16 cellular contexts compared by ENCODE assay signal in genomic region chr9:20208156-20208555, GRCh38.
DNase-seq lines count a peak whose midpoint lies in the region; ATAC-seq and TF ChIP-seq lines count a peak whose summit lies in the region.
"Had no signal": no experiment of that assay in that cellular context is flagged by ENCODE, and none has a peak within 500 bp of the region (broad histone marks: within the 10 kb centered on the region; RNA-seq: fewer than 3 reads in every experiment).

No MANE protein-coding gene starts in this region.

- peak overlapping the region; percentile 10 for H3K4me3 Mint-ChIP-seq in activated CD4-positive, alpha-beta T cell treated with anti-CD3 and anti-CD28 coated beads, Interleukin-2, amount 10 ng/mL, durations not matched to agents 24 days and 14 days
- no peak overlapping the region for H3K4me3 Mint-ChIP-seq in activated CD4-positive, alpha-beta T cell treated with anti-CD3 and anti-CD28 coated beads for 36 hours
- H3K4me3 Mint-ChIP-seq in natural killer cell treated with Interleukin-12 subunit alpha and Interleukin-12 subunit beta and Interleukin-15 and Interleukin-18, amount 100 ng/mL, for 72 hours, result peak overlapping the region; percentile 51
- H3K4me3 Mint-ChIP-seq in natural killer cell, result no peak overlapping the region
- H3K4me3 Mint-ChIP-seq in activated naive CD8-positive, alpha-beta T cell treated with anti-CD3 and anti-CD28 coated beads for 36 hours, result no peak overlapping the region
- H3K4me3 Mint-ChIP-seq: CD8-positive, alpha-beta T cell; H9 had no signal

- in situ Hi-C loops in G401 (cut with HindIII; ENCODE audit: low sequenced_read_pairs), result no loop called here

- no peak for TF ChIP-seq CTCF in natural killer cell (IDR thresholded peaks at IDR 0.05)

- H3K27me3 Mint-ChIP-seq in activated CD4-positive, alpha-beta T cell treated with anti-CD3 and anti-CD28 coated beads, Interleukin-2, amount 10 ng/mL, durations not matched to agents 24 days and 14 days, result no peaks in the 10 kb centered on the region
- no peaks in the 10 kb centered on the region for H3K27me3 Mint-ChIP-seq in activated CD4-positive, alpha-beta T cell treated with anti-CD3 and anti-CD28 coated beads for 36 hours
- no peaks in the 10 kb centered on the region for H3K27me3 Mint-ChIP-seq in natural killer cell treated with Interleukin-12 subunit alpha and Interleukin-12 subunit beta and Interleukin-15 and Interleukin-18, amount 100 ng/mL, for 72 hours
- H3K27me3 Mint-ChIP-seq in natural killer cell (ENCODE audit: low read depth in 2 of 2), result peaks cover 0 to 6% of the 10 kb centered on the region in 2 donors
- H3K27me3 Mint-ChIP-seq in activated naive CD8-positive, alpha-beta T cell treated with anti-CD3 and anti-CD28 coated beads for 36 hours, result no peaks in the 10 kb centered on the region

- peaks cover 36% of the 10 kb centered on the region for H3K4me1 Mint-ChIP-seq in activated CD4-positive, alpha-beta T cell treated with anti-CD3 and anti-CD28 coated beads, Interleukin-2, amount 10 ng/mL, durations not matched to agents 24 days and 14 days
- peaks cover 25% of the 10 kb centered on the region for H3K4me1 Mint-ChIP-seq in activated CD4-positive, alpha-beta T cell treated with anti-CD3 and anti-CD28 coated beads for 36 hours
- peaks cover 24 to 30% of the 10 kb centered on the region in 2 donors for H3K4me1 Mint-ChIP-seq in natural killer cell treated with Interleukin-12 subunit alpha and Interleukin-12 subunit beta and Interleukin-15 and Interleukin-18, amount 100 ng/mL, for 72 hours (ENCODE audit: low read depth in 2 of 2)
- H3K4me1 Mint-ChIP-seq in natural killer cell, result peaks cover 31 to 32% of the 10 kb centered on the region in 2 donors
- H3K4me1 Mint-ChIP-seq in activated naive CD8-positive, alpha-beta T cell treated with anti-CD3 and anti-CD28 coated beads for 36 hours, result peaks cover 34% of the 10 kb centered on the region

- H3K9me3 Mint-ChIP-seq in activated CD4-positive, alpha-beta T cell treated with anti-CD3 and anti-CD28 coated beads, Interleukin-2, amount 10 ng/mL, durations not matched to agents 24 days and 14 days, result no peaks in the 10 kb centered on the region
- no peaks in the 10 kb centered on the region for H3K9me3 Mint-ChIP-seq in activated CD4-positive, alpha-beta T cell treated with anti-CD3 and anti-CD28 coated beads for 36 hours (ENCODE audit: low read depth)
- no peaks in the 10 kb centered on the region for H3K9me3 Mint-ChIP-seq in natural killer cell treated with Interleukin-12 subunit alpha and Interleukin-12 subunit beta and Interleukin-15 and Interleukin-18, amount 100 ng/mL, for 72 hours
- no peaks in the 10 kb centered on the region for H3K9me3 Mint-ChIP-seq in natural killer cell
- peaks cover 4% of the 10 kb centered on the region for H3K9me3 Mint-ChIP-seq in activated naive CD8-positive, alpha-beta T cell treated with anti-CD3 and anti-CD28 coated beads for 36 hours
- H3K9me3 Mint-ChIP-seq: CD8-positive, alpha-beta T cell; H9 had no signal

- intact Hi-C loops in activated CD4-positive, alpha-beta T cell treated with anti-CD3 and anti-CD28 coated beads, Interleukin-2, amount 10 ng/mL, durations not matched to agents 24 days and 14 days (cut with micrococcal nuclease), result loop anchor here (2.0 kb wide), 1 partner anchor 345 kb away; no protein-coding TSS in a partner anchor
- intact Hi-C loops in activated CD4-positive, alpha-beta T cell treated with anti-CD3 and anti-CD28 coated beads for 36 hours (cut with DNase I, micrococcal nuclease), result loop anchor here in 1 of 2 experiments (2.0 to 5.0 kb wide), 8 partner anchors 113 to 824 kb away; partner anchors contain the start of genes FOCAD, HACD4 and MLLT3
- intact Hi-C loops in natural killer cell (cut with micrococcal nuclease), result no loop called here

- DNase-seq in activated CD4-positive, alpha-beta T cell treated with anti-CD3 and anti-CD28 coated beads, Interleukin-2, amount 10 ng/mL, durations not matched to agents 24 days and 14 days, result peak; percentile 54
- DNase-seq in activated CD4-positive, alpha-beta T cell treated with anti-CD3 and anti-CD28 coated beads for 36 hours, result no peak
- no peak for DNase-seq in natural killer cell treated with Interleukin-12 subunit alpha and Interleukin-12 subunit beta and Interleukin-15 and Interleukin-18, amount 100 ng/mL, for 72 hours (ENCODE audit: low spot score)
- DNase-seq in natural killer cell (no peak), G401 (ENCODE audit: low spot score) (no peak), dermis blood vessel endothelial cell (no peak)
- no peak for DNase-seq in activated naive CD8-positive, alpha-beta T cell treated with anti-CD3 and anti-CD28 coated beads for 36 hours
- DNase-seq: CD8-positive, alpha-beta T cell; H9; NCI-H1105 treated with DMSO at 0.1 percent for 48 hours; NCI-H1694 treated with DMSO at 0.1 percent for 48 hours; NCI-H2107; NCI-H2227 treated with DMSO at 0.1 percent for 48 hours; NCI-H524; PC-9 had no signal

- CTCF ChIA-PET in activated CD4-positive, alpha-beta T cell treated with anti-CD3 and anti-CD28 coated beads for 36 hours (lab: Charles Lee), result interaction anchor here (1.4 kb wide), 1 partner anchor 35 kb away, joined by 4 read pairs; no protein-coding TSS in a partner anchor

- peak overlapping the region; percentile 95 for H3K27ac Mint-ChIP-seq in activated CD4-positive, alpha-beta T cell treated with anti-CD3 and anti-CD28 coated beads, Interleukin-2, amount 10 ng/mL, durations not matched to agents 24 days and 14 days
- H3K27ac Mint-ChIP-seq in activated CD4-positive, alpha-beta T cell treated with anti-CD3 and anti-CD28 coated beads for 36 hours, result no peak overlapping the region
- H3K27ac Mint-ChIP-seq in natural killer cell treated with Interleukin-12 subunit alpha and Interleukin-12 subunit beta and Interleukin-15 and Interleukin-18, amount 100 ng/mL, for 72 hours, result peak overlapping the region; percentile 28 to 91
- H3K27ac Mint-ChIP-seq in natural killer cell, result peak overlapping the region in 1 of 2 donors; percentile 18
- H3K27ac Mint-ChIP-seq in activated naive CD8-positive, alpha-beta T cell treated with anti-CD3 and anti-CD28 coated beads for 36 hours, result peak overlapping the region; percentile 99
- H3K27ac Mint-ChIP-seq: CD8-positive, alpha-beta T cell; H9 had no signal

- POLR2A ChIA-PET in activated CD4-positive, alpha-beta T cell treated with anti-CD3 and anti-CD28 coated beads for 36 hours (lab: Charles Lee), result interaction anchor here (0.6 to 1.5 kb wide), 4 partner anchors 47 to 209 kb away, joined by 3 read pairs; no protein-coding TSS in a partner anchor

- H3K36me3 Mint-ChIP-seq in activated CD4-positive, alpha-beta T cell treated with anti-CD3 and anti-CD28 coated beads, Interleukin-2, amount 10 ng/mL, durations not matched to agents 24 days and 14 days (ENCODE audit: low read depth), result no peaks in the 10 kb centered on the region
- H3K36me3 Mint-ChIP-seq in activated CD4-positive, alpha-beta T cell treated with anti-CD3 and anti-CD28 coated beads for 36 hours (ENCODE audit: low read depth), result no peaks in the 10 kb centered on the region
- no peaks in the 10 kb centered on the region for H3K36me3 Mint-ChIP-seq in natural killer cell treated with Interleukin-12 subunit alpha and Interleukin-12 subunit beta and Interleukin-15 and Interleukin-18, amount 100 ng/mL, for 72 hours
- no peaks in the 10 kb centered on the region for H3K36me3 Mint-ChIP-seq in natural killer cell
- peaks cover 2% of the 10 kb centered on the region for H3K36me3 Mint-ChIP-seq in activated naive CD8-positive, alpha-beta T cell treated with anti-CD3 and anti-CD28 coated beads for 36 hours
- H3K36me3 Mint-ChIP-seq: CD8-positive, alpha-beta T cell had no signal

- no peak for ATAC-seq in activated CD4-positive, alpha-beta T cell treated with anti-CD3 and anti-CD28 coated beads for 36 hours
- no peak for ATAC-seq in natural killer cell treated with Interleukin-12 subunit alpha and Interleukin-12 subunit beta and Interleukin-15 and Interleukin-18, amount 100 ng/mL, for 72 hours
- ATAC-seq in natural killer cell (no peak), GM21723 (IDR thresholded peaks at IDR 0.05; ENCODE audit: unreplicated experiment) (no peak)
- ATAC-seq: CD8-positive, alpha-beta T cell had no signal

Comparison
In these comparisons a context has a peak if more than half of its experiments do, and no peak if none do; other contexts are left out.
1. H3K4me3 Mint-ChIP-seq: peak in activated CD4-positive, alpha-beta T cell treated with anti-CD3 and anti-CD28 coated beads, Interleukin-2, amount 10 ng/mL, durations not matched to agents 24 days and 14 days (single experiment) and natural killer cell treated with Interleukin-12 subunit alpha and Interleukin-12 subunit beta and Interleukin-15 and Interleukin-18, amount 100 ng/mL, for 72 hours (single experiment); none in activated CD4-positive, alpha-beta T cell treated with anti-CD3 and anti-CD28 coated beads for 36 hours (single experiment), natural killer cell (single experiment) and activated naive CD8-positive, alpha-beta T cell treated with anti-CD3 and anti-CD28 coated beads for 36 hours (single experiment).